Comparison of ENCODE assay signal across 8 cellular contexts in genomic region chr4:7970031-7970946, GRCh38. TPM values are rescaled to one million over a fixed set of nuclear protein-coding genes. Genes with fewer than 3 reads are reported as not detected.
A peak's percentile ranks its signal among the peaks of the same experiment; 100 is the strongest.
DNase-seq lines count a peak whose midpoint lies in the region; ATAC-seq, FAIRE-seq and TF ChIP-seq lines count a peak whose summit lies in the region.

No MANE protein-coding gene starts in this region.

- dilution Hi-C loops in keratinocyte (cut with MboI; ENCODE audit: extremely low pct_ligation_motif_present, low sequenced_read_pairs) = no loop called here

- TF ChIP-seq CTCF in keratinocyte (optimal IDR thresholded peaks at IDR 0.05 in 1 of 3, IDR thresholded peaks at IDR 0.05 in 1 of 3, conservative IDR thresholded peaks at IDR 0.05 in 1 of 3; ENCODE audit: extremely low read depth in 1 of 3, insufficient read depth in 2 of 3, low read length in 3 of 3) (no peak), D721Med (IDR thresholded peaks at IDR 0.05; ENCODE audit: insufficient read depth, missing control alignments) (no peak)

- H3K4me1 Mint-ChIP-seq in IgD-negative memory B cell = peaks cover 0 to 12% (median 7%) of the 10 kb centered on the region in 3 donors
- H3K4me1 Mint-ChIP-seq in stimulated activated memory B cell treated with anti-CD40 and anti-IgM and Interleukin-4, amounts not matched to agents 10 μg/mL and 1 μg/mL and 100 μg/mL, for 72 hours = peaks cover 11% of the 10 kb centered on the region

- H3K27me3 Mint-ChIP-seq in IgD-negative memory B cell = peaks cover 1% of the 10 kb centered on the region
- peaks cover 9% of the 10 kb centered on the region for H3K27me3 Mint-ChIP-seq in stimulated activated memory B cell treated with anti-CD40 and anti-IgM and Interleukin-4, amounts not matched to agents 10 μg/mL and 1 μg/mL and 100 μg/mL, for 72 hours

- H3K9ac ChIP-seq in BLaER1 (0 out of 2 replicates have a peak overlapping the region, but pooled peaks have one; percentile 27), keratinocyte (ENCODE audit: control insufficient read depth, extremely low read depth, insufficient read depth, low read length) (peak overlapping the region; percentile 72)

- H3K4me3 ChIP-seq in BLaER1 (no peak overlapping the region), keratinocyte (ENCODE audit: control insufficient read depth in 2 of 3, extremely low read depth in 1 of 3, insufficient read depth in 2 of 3, low read depth in 1 of 3, low read length in 3 of 3) (peak overlapping the region; percentile 8 to 38 (median 32))

- H3K4me1 ChIP-seq in BLaER1 (peaks cover 55% of the 10 kb centered on the region), keratinocyte (ENCODE audit: control insufficient read depth, extremely low read depth, insufficient read depth, low read length) (peaks cover 61% of the 10 kb centered on the region)

- H3K27me3 ChIP-seq in BLaER1 (no peaks in the 10 kb centered on the region), keratinocyte (ENCODE audit: control insufficient read depth, extremely low read depth, insufficient read depth, low read length) (no peaks in the 10 kb centered on the region)

- peak; percentile 67 for ATAC-seq in GM19463 (IDR thresholded peaks at IDR 0.05; ENCODE audit: unreplicated experiment)
- peak; percentile 51 to 68 for ATAC-seq in activated naive CD4-positive, alpha-beta T cell treated with anti-CD3 and anti-CD28 coated beads, Interleukin-2, amount 50 U/mL, for 72 hours
- peak; percentile 21 for ATAC-seq in stimulated activated memory B cell treated with anti-CD40 and anti-IgM and Interleukin-4, amounts not matched to agents 10 μg/mL and 1 μg/mL and 100 μg/mL, for 72 hours

- H3K9me3 Mint-ChIP-seq in IgD-negative memory B cell = peaks cover 0 to 5% (median 0%) of the 10 kb centered on the region in 3 donors
- no peaks in the 10 kb centered on the region for H3K9me3 Mint-ChIP-seq in activated naive CD4-positive, alpha-beta T cell treated with anti-CD3 and anti-CD28 coated beads, Interleukin-2, amount 50 U/mL, for 72 hours
- no peaks in the 10 kb centered on the region for H3K9me3 Mint-ChIP-seq in stimulated activated memory B cell treated with anti-CD40 and anti-IgM and Interleukin-4, amounts not matched to agents 10 μg/mL and 1 μg/mL and 100 μg/mL, for 72 hours

- H3K9me1 ChIP-seq in keratinocyte (ENCODE audit: control insufficient read depth, extremely low read depth, insufficient read depth, low read length) = no peaks in the 10 kb centered on the region

- H3K27ac ChIP-seq in BLaER1 (no peak overlapping the region), keratinocyte (ENCODE audit: control insufficient read depth, insufficient read depth, low read length) (peak overlapping the region; percentile 92)

- FAIRE-seq in keratinocyte (lab: Jason Lieb, UNC) (peak; percentile 85), D721Med (lab: Jason Lieb, UNC) (no peak)

- no peaks in the 10 kb centered on the region for H4K20me1 ChIP-seq in BLaER1
- H4K20me1 ChIP-seq in keratinocyte (ENCODE audit: control insufficient read depth, extremely low read depth, insufficient read depth, low read length) = no peaks in the 10 kb centered on the region

- peak overlapping the region; percentile 52 for H3K4me2 ChIP-seq in BLaER1
- H3K4me2 ChIP-seq in keratinocyte (ENCODE audit: control insufficient read depth, extremely low read depth, insufficient read depth, low read depth, low read length) = peak overlapping the region; percentile 78

- peak overlapping the region in 3 of 4 donors; percentile 68 to 86 (median 74) for H3K4me3 Mint-ChIP-seq in IgD-negative memory B cell
- H3K4me3 Mint-ChIP-seq in stimulated activated memory B cell treated with anti-CD40 and anti-IgM and Interleukin-4, amounts not matched to agents 10 μg/mL and 1 μg/mL and 100 μg/mL, for 72 hours = peak overlapping the region; percentile 66

- H3K27ac Mint-ChIP-seq in IgD-negative memory B cell = peak overlapping the region in 2 of 3 donors; percentile 76 to 79
- peak overlapping the region; percentile 96 to 99 for H3K27ac Mint-ChIP-seq in activated naive CD4-positive, alpha-beta T cell treated with anti-CD3 and anti-CD28 coated beads, Interleukin-2, amount 50 U/mL, for 72 hours
- peak overlapping the region; percentile 73 for H3K27ac Mint-ChIP-seq in stimulated activated memory B cell treated with anti-CD40 and anti-IgM and Interleukin-4, amounts not matched to agents 10 μg/mL and 1 μg/mL and 100 μg/mL, for 72 hours

- H3K79me2 ChIP-seq in keratinocyte (ENCODE audit: control insufficient read depth, insufficient read depth, low read length) = no peaks in the 10 kb centered on the region

- H2AFZ ChIP-seq in keratinocyte (ENCODE audit: control insufficient read depth, low read length) = peak overlapping the region; percentile 83

- peak in 1 of 2 donors; percentile 48 for DNase-seq in activated naive CD4-positive, alpha-beta T cell treated with anti-CD3 and anti-CD28 coated beads, Interleukin-2, amount 50 U/mL, for 72 hours (ENCODE audit: low spot score in 2 of 2)
- DNase-seq in keratinocyte (ENCODE audit: low read depth, low spot score) (no peak), globus pallidus (ENCODE audit: low spot score) (no peak), D721Med (ENCODE audit: insufficient read length, low spot score) (no peak)

- H3K36me3 ChIP-seq in BLaER1 (no peaks in the 10 kb centered on the region), keratinocyte (ENCODE audit: control insufficient read depth in 2 of 2, extremely low read depth in 1 of 2, insufficient read depth in 2 of 2, low read length in 2 of 2) (no peaks in the 10 kb centered on the region)

- no peaks in the 10 kb centered on the region for H3K36me3 Mint-ChIP-seq in IgD-negative memory B cell
- peaks cover 0 to 39% of the 10 kb centered on the region in 2 donors for H3K36me3 Mint-ChIP-seq in activated naive CD4-positive, alpha-beta T cell treated with anti-CD3 and anti-CD28 coated beads, Interleukin-2, amount 50 U/mL, for 72 hours
- H3K36me3 Mint-ChIP-seq in stimulated activated memory B cell treated with anti-CD40 and anti-IgM and Interleukin-4, amounts not matched to agents 10 μg/mL and 1 μg/mL and 100 μg/mL, for 72 hours = peaks cover 6% of the 10 kb centered on the region

- H3K9me3 ChIP-seq in BLaER1 (no peaks in the 10 kb centered on the region), keratinocyte (ENCODE audit: control insufficient read depth, low read depth, low read length) (no peaks in the 10 kb centered on the region)

RNA-seq across cellular contexts. Expression of gene AFAP1, which starts 30.6 kb away (rescaled TPM):
- polyA plus RNA-seq in IgD-negative memory B cell = 0.20 TPM
- total RNA-seq in activated naive CD4-positive, alpha-beta T cell treated with anti-CD3 and anti-CD28 coated beads, Interleukin-2, amount 50 U/mL, for 72 hours = 10 to 100 TPM; 10.2 to 41.9 TPM
- polyA plus RNA-seq in keratinocyte = 4.1 to 12.9 TPM (median 7.6 TPM) in 3 replicates
- 3.3 TPM for polyA plus RNA-seq in keratinocyte (2011; ENCODE audit: low read depth)
- polyA plus RNA-seq in keratinocyte (2011; cell fraction: cytosol; rRNA removed) = 6.7 and 7.2 TPM in 2 replicates
- polyA plus RNA-seq in keratinocyte (2011; cell fraction: nucleus; rRNA removed) = 20.4 and 21.5 TPM in 2 replicates
- 3.9 and 12.0 TPM in 2 replicates for polyA plus RNA-seq in keratinocyte (2012; ENCODE audit: low replicate concordance)
- 10.6 to 15.9 TPM (median 14.2 TPM) in 3 replicates for polyA minus RNA-seq in keratinocyte
- polyA minus RNA-seq in keratinocyte (2011; cell fraction: cytosol; rRNA and poly(A)+ RNA removed) = 7.1 TPM
- polyA minus RNA-seq in keratinocyte (2011; cell fraction: nucleus; rRNA and poly(A)+ RNA removed) = 15.4 and 27.9 TPM in 2 replicates
